8 cellular contexts compared by ENCODE assay signal in genomic region chr4:155954118-155954503, GRCh38. TPM values are rescaled to one million over a fixed set of nuclear protein-coding genes. Genes with fewer than 3 reads are reported as not detected.
DNase-seq lines count a peak whose midpoint lies in the region; ATAC-seq and TF ChIP-seq lines count a peak whose summit lies in the region.

No MANE protein-coding gene starts in this region.

- H3F3A ChIP-seq in MM.1S (ENCODE audit: insufficient read depth, low read length), result peaks cover 13% of the 10 kb centered on the region

- peaks cover 10% of the 10 kb centered on the region in 2 donors for H3K4me1 Mint-ChIP-seq in natural killer cell treated with Interleukin-12 subunit alpha and Interleukin-12 subunit beta and Interleukin-15 and Interleukin-18, amount 100 ng/mL, for 72 hours (ENCODE audit: low read depth in 2 of 2)

- peak overlapping the region; percentile 91; the same call in 1 of the 2 replicates for H3K4me2 ChIP-seq in MM.1S (ENCODE audit: low read depth, low read length)

- H3K9me3 Mint-ChIP-seq in natural killer cell treated with Interleukin-12 subunit alpha and Interleukin-12 subunit beta and Interleukin-15 and Interleukin-18, amount 100 ng/mL, for 72 hours, result no peaks in the 10 kb centered on the region

- no peaks in the 10 kb centered on the region for H3K27me3 ChIP-seq in BJ (ENCODE audit: control insufficient read depth, insufficient read depth, low read length)
- no peaks in the 10 kb centered on the region for H3K27me3 ChIP-seq in MM.1S (replicated peaks; ENCODE audit: insufficient read depth, low read length)
- no peaks in the 10 kb centered on the region for H3K27me3 ChIP-seq in duodenal mucosa (ENCODE audit: control insufficient read depth in 1 of 2, insufficient read depth in 2 of 2, low read length in 2 of 2)

- POLR2A ChIA-PET in BJ (lab: Charles Lee), result no interaction called here

- H3K36me3 ChIP-seq in BJ (ENCODE audit: control insufficient read depth, insufficient read depth, low read length), result no peaks in the 10 kb centered on the region
- H3K36me3 ChIP-seq in MM.1S (replicated peaks; ENCODE audit: insufficient read depth, low read length), result no peaks in the 10 kb centered on the region
- H3K36me3 ChIP-seq in duodenal mucosa (ENCODE audit: control insufficient read depth in 1 of 2, insufficient read depth in 2 of 2, low read length in 2 of 2), result no peaks in the 10 kb centered on the region

- H3K27ac ChIP-seq in MM.1S (ENCODE audit: low read length), result peak overlapping the region; percentile 97
- no peak overlapping the region for H3K27ac ChIP-seq in duodenal mucosa (ENCODE audit: low read depth, low read length)

- H3K9me3 ChIP-seq in MM.1S (replicated peaks; ENCODE audit: insufficient read depth, low read length) (no peaks in the 10 kb centered on the region), duodenal mucosa (ENCODE audit: control insufficient read depth in 1 of 2, low read length in 2 of 2) (no peaks in the 10 kb centered on the region)

- intact Hi-C loops in sciatic nerve (cut with DNase I), result no loop called here

- peak overlapping the region; percentile 99 for H3K4me3 Mint-ChIP-seq in natural killer cell treated with Interleukin-12 subunit alpha and Interleukin-12 subunit beta and Interleukin-15 and Interleukin-18, amount 100 ng/mL, for 72 hours

- H3K4me3 ChIP-seq in BJ (ENCODE audit: low read depth, low read length), result peak overlapping the region; percentile 64
- H3K4me3 ChIP-seq in MM.1S (ENCODE audit: low read length), result peak overlapping the region; percentile 92
- peak overlapping the region; percentile 97 to 98 for H3K4me3 ChIP-seq in duodenal mucosa (ENCODE audit: low read depth in 1 of 2, low read length in 2 of 2)

- in situ Hi-C loops in ACHN (cut with HindIII; ENCODE audit: low pct_ligation_motif_present, low pct_unique_long_range_greater_than_20kb, low sequenced_read_pairs), result no loop called here

- no peak for ATAC-seq in natural killer cell treated with Interleukin-12 subunit alpha and Interleukin-12 subunit beta and Interleukin-15 and Interleukin-18, amount 100 ng/mL, for 72 hours
- ATAC-seq in GM18861 (IDR thresholded peaks at IDR 0.05; ENCODE audit: unreplicated experiment), result no peak
- ATAC-seq in GM21360 (IDR thresholded peaks at IDR 0.05; ENCODE audit: unreplicated experiment), result no peak
- ATAC-seq in sciatic nerve, result no peak

- H3K4me1 ChIP-seq in MM.1S (ENCODE audit: low read length) (peaks cover 4% of the 10 kb centered on the region), duodenal mucosa (ENCODE audit: control insufficient read depth in 1 of 2, insufficient read depth in 2 of 2, low read length in 2 of 2) (peaks cover 10 to 14% of the 10 kb centered on the region in 2 donors)

- peaks cover 8 to 11% of the 10 kb centered on the region in 2 donors for H3K27me3 Mint-ChIP-seq in natural killer cell treated with Interleukin-12 subunit alpha and Interleukin-12 subunit beta and Interleukin-15 and Interleukin-18, amount 100 ng/mL, for 72 hours

- H3K9me2 ChIP-seq in MM.1S (replicated peaks; ENCODE audit: insufficient read depth, low read length), result no peaks in the 10 kb centered on the region

- CTCF ChIA-PET in BJ (lab: Yijun Ruan, JAX), result interaction anchor here (0.7 to 4.0 kb wide), 10 partner anchors 10 to 549 kb away, joined by 3 to 47 read pairs (median 11); no protein-coding TSS in a partner anchor

- peak overlapping the region; percentile 98 to 100 for H3K27ac Mint-ChIP-seq in natural killer cell treated with Interleukin-12 subunit alpha and Interleukin-12 subunit beta and Interleukin-15 and Interleukin-18, amount 100 ng/mL, for 72 hours

- 0 out of 2 replicates have a peak, but pooled peaks cover 3% of the 10 kb centered on the region for H3K79me2 ChIP-seq in MM.1S (ENCODE audit: low read length)

- H3K9ac ChIP-seq in MM.1S (ENCODE audit: low read length), result peak overlapping the region; percentile 97
- peak overlapping the region; percentile 85 to 98 for H3K9ac ChIP-seq in duodenal mucosa (ENCODE audit: low read depth in 1 of 2, low read length in 2 of 2)

- no peak for DNase-seq in BJ (ENCODE audit: low read depth)
- peak; percentile 25 for DNase-seq in MM.1S
- DNase-seq in natural killer cell treated with Interleukin-12 subunit alpha and Interleukin-12 subunit beta and Interleukin-15 and Interleukin-18, amount 100 ng/mL, for 72 hours (ENCODE audit: low spot score), result no peak
- no peak for DNase-seq in ACHN
- no peak for DNase-seq in sciatic nerve (ENCODE audit: low spot score)

- H3K36me3 Mint-ChIP-seq in natural killer cell treated with Interleukin-12 subunit alpha and Interleukin-12 subunit beta and Interleukin-15 and Interleukin-18, amount 100 ng/mL, for 72 hours, result no peaks in the 10 kb centered on the region

- peak overlapping the region; percentile 97 for H2AFZ ChIP-seq in MM.1S (ENCODE audit: low read length)

- TF ChIP-seq CTCF in BJ (IDR thresholded peaks at IDR 0.05; ENCODE audit: insufficient read depth, low read depth, low read length), result no peak
- TF ChIP-seq CTCF in MM.1S (IDR thresholded peaks at IDR 0.05; ENCODE audit: low read length), result no peak

- no peaks in the 10 kb centered on the region for H4K20me1 ChIP-seq in MM.1S (ENCODE audit: insufficient read depth, low read length)

RNA-seq across cellular contexts. Expression of gene CTSO, which starts 0.4 kb away (rescaled TPM):
- polyA plus RNA-seq in BJ (2011; rRNA removed), result 7.8 and 14.1 TPM in 2 replicates
- 2.3 and 2.6 TPM in 2 replicates for polyA minus RNA-seq in BJ (2011; rRNA and poly(A)+ RNA removed)
- total RNA-seq in natural killer cell treated with Interleukin-12 subunit alpha and Interleukin-12 subunit beta and Interleukin-15 and Interleukin-18, amount 100 ng/mL, for 72 hours, result 1 to 10 TPM; 1.3 to 5.8 TPM
- total RNA-seq in sciatic nerve, result 25.9 TPM

RNA-seq across cellular contexts. Expression of gene TDO2, which starts 50.6 kb away (rescaled TPM):
- polyA plus RNA-seq in BJ (2011; rRNA removed), result 0.27 TPM in 1 of 2 replicates, not detected in the other
- polyA minus RNA-seq in BJ (2011; rRNA and poly(A)+ RNA removed), result not detected in 2 replicates
- total RNA-seq in natural killer cell treated with Interleukin-12 subunit alpha and Interleukin-12 subunit beta and Interleukin-15 and Interleukin-18, amount 100 ng/mL, for 72 hours, result not detected
- total RNA-seq in sciatic nerve, result not detected
